Comparison of ENCODE assay signal across 19 cellular contexts in the genomic region with DNA sequence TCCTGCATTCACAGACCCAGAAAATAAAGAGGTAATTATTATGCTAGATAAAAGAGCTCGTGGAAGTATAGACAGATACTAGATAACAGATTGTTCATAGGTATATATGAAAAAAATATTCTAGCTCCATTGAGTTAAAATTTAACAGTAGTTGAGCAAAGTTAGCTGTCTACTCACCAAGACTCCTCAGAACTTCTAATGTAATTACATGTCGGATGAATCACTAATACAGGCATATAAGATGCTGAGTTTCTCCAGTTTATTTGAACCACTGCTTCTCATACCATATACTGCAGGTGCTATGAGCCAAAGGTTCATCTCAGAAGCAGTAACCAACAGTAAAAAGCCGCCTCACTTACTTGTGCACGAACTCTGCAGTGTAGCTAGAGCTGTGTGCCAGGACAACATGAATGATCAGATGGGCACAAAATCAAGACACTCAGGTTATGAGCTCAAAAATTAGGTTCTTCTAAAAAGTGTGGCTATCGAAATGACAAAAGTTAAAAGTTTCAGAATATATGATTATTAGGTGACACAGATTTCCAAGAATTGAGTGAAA.
DNase-seq lines count a peak whose midpoint lies in the region; ATAC-seq, FAIRE-seq and TF ChIP-seq lines count a peak whose summit lies in the region.
"Had no signal": no experiment of that assay in that cellular context is flagged by ENCODE, and none has a peak within 500 bp of the region (broad histone marks: within the 10 kb centered on the region; RNA-seq: fewer than 3 reads in every experiment).

No MANE protein-coding gene starts in this region.

- TF ChIP-seq CTCF in A549 (IDR thresholded peaks at IDR 0.05) (no peak), right lobe of liver (IDR thresholded peaks at IDR 0.05) (no peak), gastrocnemius medialis (IDR thresholded peaks at IDR 0.05 in 4 of 5, conservative IDR thresholded peaks at IDR 0.05 in 1 of 5) (no peak)

- H3K27me3 ChIP-seq in right lobe of liver (no peaks in the 10 kb centered on the region), gastrocnemius medialis (no peaks in the 10 kb centered on the region)
- H3K27me3 ChIP-seq in naive thymus-derived CD4-positive, alpha-beta T cell (ENCODE audit: control insufficient read depth in 2 of 2, insufficient read depth in 2 of 2, low read length in 2 of 2): no peaks in the 10 kb centered on the region
- H3K27me3 ChIP-seq: BLaER1 had no signal

- no peaks in the 10 kb centered on the region for H3K4me1 Mint-ChIP-seq in naive thymus-derived CD4-positive, alpha-beta T cell

- H3K4me3 ChIP-seq in A549: peak overlapping the region; percentile 15; the same call in 2 of the 3 replicates
- no peak overlapping the region for H3K4me3 ChIP-seq in SK-N-MC
- H3K4me3 ChIP-seq in right lobe of liver: peak overlapping the region in 1 of 3 donors; percentile 34
- H3K4me3 ChIP-seq in gastrocnemius medialis: no peak overlapping the region
- no peak overlapping the region for H3K4me3 ChIP-seq in naive thymus-derived CD4-positive, alpha-beta T cell (ENCODE audit: low read length)
- H3K4me3 ChIP-seq: BLaER1 had no signal

- no peaks in the 10 kb centered on the region; the same call in 1 of the 2 replicates for H3K36me3 ChIP-seq in SK-N-MC (ENCODE audit: insufficient read depth, low read length)
- H3K36me3 ChIP-seq in right lobe of liver: no peaks in the 10 kb centered on the region
- H3K36me3 ChIP-seq in gastrocnemius medialis: no peaks in the 10 kb centered on the region
- no peaks in the 10 kb centered on the region for H3K36me3 ChIP-seq in naive thymus-derived CD4-positive, alpha-beta T cell (ENCODE audit: control insufficient read depth in 2 of 3, insufficient read depth in 3 of 3, low read length in 3 of 3)
- H3K36me3 ChIP-seq: BLaER1 had no signal

- CTCF ChIA-PET in A549 (lab: Yijun Ruan, JAX): interaction anchor here (1.1 to 2.8 kb wide), 5 partner anchors 28 to 649 kb away, joined by 3 to 11 read pairs (median 4); no protein-coding TSS in a partner anchor
- CTCF ChIA-PET in naive thymus-derived CD4-positive, alpha-beta T cell (lab: Charles Lee): no interaction called here

- intact Hi-C loops in right lobe of liver (cut with DNase I) (no loop called here), gastrocnemius medialis (cut with DNase I; ENCODE audit: low total_unique reads) (no loop called here)
- intact Hi-C loops in naive thymus-derived CD4-positive, alpha-beta T cell (cut with micrococcal nuclease): no loop called here

- no peak for FAIRE-seq in A549 (lab: Jason Lieb, UNC)

- TF ChIP-seq POLR2A in A549 (IDR thresholded peaks at IDR 0.05; ENCODE audit: low read length) (no peak), right lobe of liver (IDR thresholded peaks at IDR 0.05) (no peak), gastrocnemius medialis (IDR thresholded peaks at IDR 0.05) (no peak)

- H3K27me3 Mint-ChIP-seq in naive thymus-derived CD4-positive, alpha-beta T cell: no peaks in the 10 kb centered on the region

- TF ChIP-seq EP300 in A549 (IDR thresholded peaks at IDR 0.05): no peak

- no peak overlapping the region for H3K9ac ChIP-seq in SK-N-MC (ENCODE audit: insufficient read length)
- H3K9ac ChIP-seq: BLaER1, KMS-11 had no signal

- H3K9me3 Mint-ChIP-seq in naive thymus-derived CD4-positive, alpha-beta T cell: peaks cover 3 to 26% (median 7%) of the 10 kb centered on the region in 11 donors

- no peak overlapping the region for H3K4me3 Mint-ChIP-seq in naive thymus-derived CD4-positive, alpha-beta T cell
- H3K4me3 Mint-ChIP-seq: CD8-positive, alpha-beta T cell; HFFc6 had no signal

- H3K27ac ChIP-seq in A549: peak overlapping the region; percentile 66 to 77
- H3K27ac ChIP-seq in SK-N-MC: 0 out of 2 replicates have a peak overlapping the region, but pooled peaks have one; percentile 8
- peak overlapping the region in 2 of 3 donors; percentile 37 to 59 for H3K27ac ChIP-seq in right lobe of liver
- no peak overlapping the region for H3K27ac ChIP-seq in gastrocnemius medialis
- no peak overlapping the region for H3K27ac ChIP-seq in naive thymus-derived CD4-positive, alpha-beta T cell (ENCODE audit: low read depth, low read length)
- H3K27ac ChIP-seq: BLaER1, KMS-11 had no signal

- POLR2A ChIA-PET in A549 (lab: Yijun Ruan, JAX): interaction anchor here (1.0 to 1.9 kb wide), 2 partner anchors 71 to 72 kb away, joined by 3 to 5 read pairs; no protein-coding TSS in a partner anchor
- POLR2A ChIA-PET in naive thymus-derived CD4-positive, alpha-beta T cell (lab: Charles Lee): no interaction called here

- ATAC-seq in A549 (peak; percentile 54 to 61), right lobe of liver (peak; percentile 49 to 70 (median 67)), HG02763 (IDR thresholded peaks at IDR 0.05; ENCODE audit: unreplicated experiment) (no peak), gastrocnemius medialis (no peak)
- ATAC-seq in naive thymus-derived CD4-positive, alpha-beta T cell: no peak
- ATAC-seq: CD8-positive, alpha-beta T cell; HCT116 had no signal

- H3K9me3 ChIP-seq in A549: 0 out of 3 replicates have a peak, but pooled peaks cover 3% of the 10 kb centered on the region
- no peaks in the 10 kb centered on the region; the same call in 1 of the 2 replicates for H3K9me3 ChIP-seq in SK-N-MC (ENCODE audit: low read depth, low read length)
- no peaks in the 10 kb centered on the region for H3K9me3 ChIP-seq in right lobe of liver
- H3K9me3 ChIP-seq in gastrocnemius medialis: no peaks in the 10 kb centered on the region
- H3K9me3 ChIP-seq in naive thymus-derived CD4-positive, alpha-beta T cell (ENCODE audit: control insufficient read depth in 2 of 3, low read length in 3 of 3): no peaks in the 10 kb centered on the region

- no peak for TF ChIP-seq RAD21 in A549 (conservative IDR thresholded peaks at IDR 0.05 in 1 of 2, IDR thresholded peaks at IDR 0.05 in 1 of 2)

- H3K27ac Mint-ChIP-seq in naive thymus-derived CD4-positive, alpha-beta T cell: no peak overlapping the region
- H3K27ac Mint-ChIP-seq: CD8-positive, alpha-beta T cell; HFFc6 had no signal

- H3K36me3 Mint-ChIP-seq in naive thymus-derived CD4-positive, alpha-beta T cell: peaks cover 0 to 5% (median 0%) of the 10 kb centered on the region in 5 donors
- H3K36me3 Mint-ChIP-seq: CD8-positive, alpha-beta T cell had no signal

- in situ Hi-C loops in Caki2 (cut with HindIII; ENCODE audit: low pct_unique_long_range_greater_than_20kb, low sequenced_read_pairs): no loop called here
- in situ Hi-C loops in gastrocnemius medialis (cut with MboI; ENCODE audit: low sequenced_read_pairs in 4 of 4): no loop called here

- H3K4me2 ChIP-seq in A549: peak overlapping the region; percentile 83
- H3K4me2 ChIP-seq: BLaER1, KMS-11 had no signal

- WGBS in A549 (ENCODE audit: missing lambda C conversion rate): 23% methylated on average over 5 of the region's 5 CpGs
- 24% methylated on average over 5 of the region's 5 CpGs for WGBS in right lobe of liver (ENCODE audit: insufficient coverage, low coverage, low lambda C conversion rate, missing lambda C conversion rate)

- H3K4me1 ChIP-seq in A549: peaks cover 64% of the 10 kb centered on the region
- peaks cover 0 to 44% (median 8%) of the 10 kb centered on the region in 4 donors for H3K4me1 ChIP-seq in right lobe of liver
- H3K4me1 ChIP-seq in gastrocnemius medialis: no peaks in the 10 kb centered on the region
- no peaks in the 10 kb centered on the region for H3K4me1 ChIP-seq in naive thymus-derived CD4-positive, alpha-beta T cell (ENCODE audit: control insufficient read depth in 2 of 2, insufficient read depth in 2 of 2, low read length in 2 of 2)
- H3K4me1 ChIP-seq: BLaER1 had no signal

- DNase-seq in A549 (ENCODE audit: low read depth in 1 of 2, low spot score in 1 of 2) (no peak), Caki2 (ENCODE audit: low read depth) (peak; percentile 38), SK-N-MC (ENCODE audit: low read depth, low spot score) (no peak), right lobe of liver (no peak), gastrocnemius medialis (no peak), SIG-M5 treated with dmso at 0.1 percent for 504 hours (lab: John Stamatoyannopoulos, UW; ENCODE audit: unreplicated experiment) (no peak)
- no peak for DNase-seq in naive thymus-derived CD4-positive, alpha-beta T cell
- DNase-seq: 8988T; AML-193; CD8-positive, alpha-beta T cell; DMS 273 treated with DMSO at 0.1 percent for 48 hours; GDM1; GOT3; H7; HFFc6 had no signal

TF ChIP-seq in A549, 52 proteins besides CTCF, POLR2A, EP300 and RAD21:
- TF ChIP-seq, protein P1, sequence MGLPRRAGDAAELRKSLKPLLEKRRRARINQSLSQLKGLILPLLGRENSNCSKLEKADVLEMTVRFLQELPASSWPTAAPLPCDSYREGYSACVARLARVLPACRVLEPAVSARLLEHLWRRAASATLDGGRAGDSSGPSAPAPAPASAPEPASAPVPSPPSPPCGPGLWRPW (IDR thresholded peaks at IDR 0.05): no peak
- TF ChIP-seq HEYL (CRISPR knock-in tag; IDR thresholded peaks at IDR 0.05) (no peak), MAFK (IDR thresholded peaks at IDR 0.05; ENCODE audit: partially characterized antibody) (no peak), ZC3H11A (IDR thresholded peaks at IDR 0.05) (no peak), HOXA7 (CRISPR knock-in tag; IDR thresholded peaks at IDR 0.05) (no peak), JUNB (IDR thresholded peaks at IDR 0.05) (0 out of 2 replicates have a peak, but pooled peaks have one; percentile 2), FOSL2 (IDR thresholded peaks at IDR 0.05) (0 out of 2 replicates have a peak, but pooled peaks have one; percentile 15), FOSL2 (CRISPR knock-in tag; IDR thresholded peaks at IDR 0.05) (no peak), ZNF302 (CRISPR knock-in tag; IDR thresholded peaks at IDR 0.05) (no peak)
TF ChIP-seq in A549: peak in this region for 2.

Comparison
In these comparisons a context has a peak if more than half of its experiments do, and no peak if none do; other contexts are left out.
1. ATAC-seq: peak in A549 (2 of 2) and right lobe of liver (4 of 4); none in HG02763 (single experiment), gastrocnemius medialis (0 of 2) and naive thymus-derived CD4-positive, alpha-beta T cell (single experiment).
2. H3K27ac ChIP-seq: peak in A549 (2 of 2), SK-N-MC (single experiment) and right lobe of liver (2 of 3); none in gastrocnemius medialis (0 of 4) and naive thymus-derived CD4-positive, alpha-beta T cell (single experiment).